Comparison of ENCODE assay signal across 8 cellular contexts in genomic region chr17:77086433-77087010, GRCh38. TPM values are rescaled to one million over a fixed set of nuclear protein-coding genes. Genes with fewer than 3 reads are reported as not detected.
DNase-seq lines count a peak whose midpoint lies in the region; ATAC-seq and TF ChIP-seq lines count a peak whose summit lies in the region.

No MANE protein-coding gene starts in this region.

- ATAC-seq in HG03565 (IDR thresholded peaks at IDR 0.05; ENCODE audit: unreplicated experiment): no peak

- peak overlapping the region; percentile 43 for H3K9ac ChIP-seq in NT2/D1 (ENCODE audit: insufficient read length, low read depth)

- H3K4me1 ChIP-seq in NT2/D1 (ENCODE audit: insufficient read depth, insufficient read length): no peaks in the 10 kb centered on the region

- no peaks in the 10 kb centered on the region for H3K9me3 ChIP-seq in NT2/D1 (ENCODE audit: insufficient read depth, low read length)

- H3K27me3 ChIP-seq in NT2/D1 (ENCODE audit: insufficient read depth, insufficient read length): no peaks in the 10 kb centered on the region

- DNase-seq in DMS153 treated with DMSO at 0.1 percent for 48 hours (lab: John Stamatoyannopoulos, UW; ENCODE audit: unreplicated experiment): peak; percentile 89
- peak; percentile 29 for DNase-seq in HS-27A (ENCODE audit: low read depth)
- peak; percentile 76 for DNase-seq in NT2/D1 (ENCODE audit: low read depth, low spot score)
- DNase-seq in activated T-cell treated with anti-CD3 and anti-CD28 coated beads for 1 hour (ENCODE audit: low read depth): peak; percentile 74
- peak; percentile 78 for DNase-seq in epithelial cell of esophagus (ENCODE audit: low read depth)
- DNase-seq in myocyte (ENCODE audit: low read depth): peak; percentile 74
- DNase-seq in stimulated activated CD8-positive, alpha-beta memory T cell treated with anti-CD3 and anti-CD28 coated beads, Interleukin-7, amount 100 ng/mL, for 1 hour (ENCODE audit: low read depth in 2 of 2): peak; percentile 58 to 74

- peak; percentile 93 for TF ChIP-seq CTCF in epithelial cell of esophagus (IDR thresholded peaks at IDR 0.05; ENCODE audit: insufficient read depth, low read depth, low read length, missing control alignments)

- H3K4me3 ChIP-seq in NT2/D1 (ENCODE audit: insufficient read length, low read depth) (no peak overlapping the region), epithelial cell of esophagus (ENCODE audit: low read length) (no peak overlapping the region)

- H3K36me3 ChIP-seq in NT2/D1 (ENCODE audit: insufficient read depth, insufficient read length, low read length): peaks cover 19% of the 10 kb centered on the region

RNA-seq across cellular contexts. Expression of gene SEC14L1, which starts 54.2 kb away (rescaled TPM):
- total RNA-seq in myocyte: 56.2 and 71.1 TPM in 2 replicates
- 57.1 TPM for polyA plus RNA-seq in myocyte (2012)

Comparison
In these comparisons a context has a peak if more than half of its experiments do, and no peak if none do; other contexts are left out.
1. DNase-seq: peak in every context shown above with its lines; median percentile 89 in DMS153 treated with DMSO at 0.1 percent for 48 hours; 78 in epithelial cell of esophagus; 76 in NT2/D1; 74 in activated T-cell treated with anti-CD3 and anti-CD28 coated beads for 1 hour; 74 in myocyte; 66 in stimulated activated CD8-positive, alpha-beta memory T cell treated with anti-CD3 and anti-CD28 coated beads, Interleukin-7, amount 100 ng/mL, for 1 hour; 29 in HS-27A.